28 cellular contexts compared by ENCODE assay signal in the genomic region with DNA sequence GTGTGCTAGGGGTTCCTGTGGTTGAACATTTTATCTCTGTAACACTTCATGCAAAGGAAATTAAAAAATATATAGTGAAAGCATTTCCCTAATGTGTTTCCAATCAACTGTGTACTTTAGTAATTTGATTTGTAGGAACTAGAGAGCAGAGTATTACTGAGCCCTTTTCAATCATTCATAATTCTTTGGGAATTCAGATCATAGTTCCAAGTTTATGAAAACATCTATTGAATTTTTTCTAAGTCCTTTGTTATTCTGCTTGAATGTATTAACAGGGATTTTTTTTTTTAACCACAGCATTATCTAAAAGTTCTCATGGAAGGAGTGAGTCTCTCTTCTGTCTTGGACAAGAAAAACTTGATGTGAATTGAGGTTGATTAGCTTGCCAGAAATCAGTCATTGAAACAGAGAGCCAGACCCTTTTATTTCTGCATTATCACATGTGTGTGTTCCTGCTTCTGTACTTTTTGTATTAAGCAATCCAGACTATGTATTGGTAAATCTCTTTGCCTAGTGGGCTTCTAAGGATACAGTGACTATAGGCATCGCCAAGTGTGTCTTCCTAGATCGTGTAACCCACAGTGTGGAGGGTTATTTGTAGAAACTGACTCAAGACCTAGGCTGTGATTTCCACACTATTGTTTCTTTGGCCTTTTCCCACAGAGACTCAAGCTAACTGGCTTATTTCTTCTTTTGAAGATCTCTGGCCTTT. TPM values are rescaled to one million over a fixed set of nuclear protein-coding genes. Genes with fewer than 3 reads are reported as not detected.
DNase-seq lines count a peak whose midpoint lies in the region; ATAC-seq and TF ChIP-seq lines count a peak whose summit lies in the region.
"Had no signal": no experiment of that assay in that cellular context is flagged by ENCODE, and none has a peak within 500 bp of the region (broad histone marks: within the 10 kb centered on the region; RNA-seq: fewer than 3 reads in every experiment).

No MANE protein-coding gene starts in this region.

- TF ChIP-seq CTCF in left ventricle myocardium inferior (IDR thresholded peaks at IDR 0.05; ENCODE audit: borderline replicate concordance): no peak
- no peak for TF ChIP-seq CTCF in left lung (IDR thresholded peaks at IDR 0.05)

- H3K36me3 ChIP-seq in left ventricle myocardium inferior: no peaks in the 10 kb centered on the region
- H3K36me3 ChIP-seq in endocrine pancreas (ENCODE audit: control insufficient read depth, insufficient read depth, low read length): no peaks in the 10 kb centered on the region
- H3K36me3 ChIP-seq in left lung: no peaks in the 10 kb centered on the region
- no peaks in the 10 kb centered on the region for H3K36me3 ChIP-seq in skeletal muscle satellite cell (ENCODE audit: insufficient read depth, low read length)
- H3K36me3 ChIP-seq: upper lobe of right lung, WERI-Rb-1 had no signal

- H3K4me3 Mint-ChIP-seq in T-helper 2 cell treated with Interferon-gamma antibody and Interleukin-4, amounts not matched to agents 5 μg/mL and 100 μg/mL, for 36 hours: no peak overlapping the region
- H3K4me3 Mint-ChIP-seq: activated T-helper 17 cell treated with anti-CD3 and anti-CD28 coated beads, Interleukin-2, amount 50 U/mL, for 72 hours; B cell; endodermal cell; T-helper 1 cell treated with Interleukin-12 subunit alpha and Interleukin-12 subunit beta and Interleukin-4 antibody, amounts not matched to agents 30 μg/mL and 1 μg/mL, for 36 hours had no signal

- no peaks in the 10 kb centered on the region for H3K36me3 Mint-ChIP-seq in T-helper 2 cell treated with Interferon-gamma antibody and Interleukin-4, amounts not matched to agents 5 μg/mL and 100 μg/mL, for 36 hours (ENCODE audit: low read depth)
- H3K36me3 Mint-ChIP-seq: activated naive CD4-positive, alpha-beta T cell treated with anti-CD3 and anti-CD28 coated beads, Interleukin-2, amount 50 U/mL, for 72 hours had no signal

- ATAC-seq in Right ventricle myocardium superior (ENCODE audit: poor library complexity) (peak; percentile 49), left lung (peak; percentile 43)
- ATAC-seq: activated naive CD4-positive, alpha-beta T cell treated with anti-CD3 and anti-CD28 coated beads, Interleukin-2, amount 50 U/mL, for 72 hours; activated T-helper 17 cell treated with anti-CD3 and anti-CD28 coated beads, Interleukin-2, amount 50 U/mL, for 72 hours; foreskin keratinocyte; GM12878; HCT116; upper lobe of right lung had no signal

- H3K4me3 ChIP-seq in left ventricle myocardium inferior (no peak overlapping the region), endocrine pancreas (ENCODE audit: control insufficient read depth, insufficient read depth, low read length) (peak overlapping the region; percentile 54), left lung (no peak overlapping the region), skeletal muscle satellite cell (ENCODE audit: low read length) (no peak overlapping the region)
- H3K4me3 ChIP-seq: GM12878, hepatocyte, PC-9, upper lobe of right lung had no signal

- H3K27me3 ChIP-seq in left ventricle myocardium inferior (ENCODE audit: low read depth) (no peaks in the 10 kb centered on the region), endocrine pancreas (ENCODE audit: control insufficient read depth, insufficient read depth, low read length) (no peaks in the 10 kb centered on the region), left lung (no peaks in the 10 kb centered on the region), skeletal muscle satellite cell (ENCODE audit: control insufficient read depth, insufficient read depth, low read length) (no peaks in the 10 kb centered on the region)
- H3K27me3 ChIP-seq: foreskin keratinocyte, hepatocyte, upper lobe of right lung had no signal

- intact Hi-C loops in Right ventricle myocardium superior (cut with DNase I): no loop called here
- intact Hi-C loops in left ventricle myocardium inferior (cut with micrococcal nuclease): no loop called here
- intact Hi-C loops in left lung (cut with DNase I): no loop called here

- H3K9me3 ChIP-seq in left ventricle myocardium inferior (replicated peaks): no peaks in the 10 kb centered on the region
- no peaks in the 10 kb centered on the region for H3K9me3 ChIP-seq in endocrine pancreas (ENCODE audit: control insufficient read depth, low read length)
- no peaks in the 10 kb centered on the region for H3K9me3 ChIP-seq in left lung
- H3K9me3 ChIP-seq in skeletal muscle satellite cell (replicated peaks; ENCODE audit: low read length): no peaks in the 10 kb centered on the region
- H3K9me3 ChIP-seq: upper lobe of right lung had no signal

- no peaks in the 10 kb centered on the region for H3K27me3 Mint-ChIP-seq in T-helper 2 cell treated with Interferon-gamma antibody and Interleukin-4, amounts not matched to agents 5 μg/mL and 100 μg/mL, for 36 hours (ENCODE audit: low read depth)
- H3K27me3 Mint-ChIP-seq: activated T-helper 17 cell treated with anti-CD3 and anti-CD28 coated beads, Interleukin-2, amount 50 U/mL, for 72 hours had no signal

- H3K4me1 ChIP-seq in left ventricle myocardium inferior: no peaks in the 10 kb centered on the region
- H3K4me1 ChIP-seq in endocrine pancreas (ENCODE audit: control insufficient read depth, insufficient read depth, low read length): no peaks in the 10 kb centered on the region
- no peaks in the 10 kb centered on the region for H3K4me1 ChIP-seq in left lung
- H3K4me1 ChIP-seq in skeletal muscle satellite cell (ENCODE audit: control insufficient read depth, insufficient read depth, low read length): peaks cover 5% of the 10 kb centered on the region
- H3K4me1 ChIP-seq: foreskin keratinocyte, upper lobe of right lung had no signal

- H3K9me3 Mint-ChIP-seq in T-helper 2 cell treated with Interferon-gamma antibody and Interleukin-4, amounts not matched to agents 5 μg/mL and 100 μg/mL, for 36 hours: no peaks in the 10 kb centered on the region
- H3K9me3 Mint-ChIP-seq: activated naive CD4-positive, alpha-beta T cell treated with anti-CD3 and anti-CD28 coated beads, Interleukin-2, amount 50 U/mL, for 72 hours; activated T-helper 17 cell treated with anti-CD3 and anti-CD28 coated beads, Interleukin-2, amount 50 U/mL, for 72 hours; endodermal cell; T-helper 1 cell treated with Interleukin-12 subunit alpha and Interleukin-12 subunit beta and Interleukin-4 antibody, amounts not matched to agents 30 μg/mL and 1 μg/mL, for 36 hours had no signal

- H3K4me1 Mint-ChIP-seq in T-helper 2 cell treated with Interferon-gamma antibody and Interleukin-4, amounts not matched to agents 5 μg/mL and 100 μg/mL, for 36 hours (ENCODE audit: low read depth): no peaks in the 10 kb centered on the region
- H3K4me1 Mint-ChIP-seq: activated T-helper 17 cell treated with anti-CD3 and anti-CD28 coated beads, Interleukin-2, amount 50 U/mL, for 72 hours; B cell had no signal

- H3K9ac ChIP-seq in endocrine pancreas (ENCODE audit: control insufficient read depth, insufficient read depth, low read length) (no peak overlapping the region), skeletal muscle satellite cell (ENCODE audit: low read depth, low read length) (peak overlapping the region; percentile 21)

- H3K27ac ChIP-seq in left ventricle myocardium inferior (replicated peaks) (no peak overlapping the region), left lung (no peak overlapping the region)
- H3K27ac ChIP-seq: foreskin keratinocyte, hepatocyte, PC-9, upper lobe of right lung, WERI-Rb-1 had no signal

- H3K27ac Mint-ChIP-seq in T-helper 2 cell treated with Interferon-gamma antibody and Interleukin-4, amounts not matched to agents 5 μg/mL and 100 μg/mL, for 36 hours: no peak overlapping the region
- H3K27ac Mint-ChIP-seq: activated naive CD4-positive, alpha-beta T cell treated with anti-CD3 and anti-CD28 coated beads, Interleukin-2, amount 50 U/mL, for 72 hours; activated T-helper 17 cell treated with anti-CD3 and anti-CD28 coated beads, Interleukin-2, amount 50 U/mL, for 72 hours; B cell; endodermal cell; T-helper 1 cell treated with Interleukin-12 subunit alpha and Interleukin-12 subunit beta and Interleukin-4 antibody, amounts not matched to agents 30 μg/mL and 1 μg/mL, for 36 hours had no signal

- no peak for DNase-seq in Right ventricle myocardium superior
- DNase-seq in left ventricle myocardium inferior: no peak
- no peak for DNase-seq in left lung
- DNase-seq in OCI-M2 (lab: John Stamatoyannopoulos, UW; ENCODE audit: unreplicated experiment): no peak
- DNase-seq in T-helper 2 cell treated with Interferon-gamma antibody and Interleukin-4, amounts not matched to agents 5 μg/mL and 100 μg/mL, for 36 hours (ENCODE audit: low spot score): no peak
- no peak for DNase-seq in GM19238 (ENCODE audit: insufficient read length, low spot score)
- DNase-seq: 8988T; activated CD4-positive, alpha-beta T cell treated with anti-CD3 and anti-CD28 coated beads, Interleukin-2, amount 50 U/mL, for 1 hour; DMS79; endodermal cell; foreskin keratinocyte; NCI-H1092; NCI-H2029; NCI-H345; occipital lobe; stimulated activated CD8-positive, alpha-beta memory T cell treated with anti-CD3 and anti-CD28 coated beads, Interleukin-4, amount 100 ng/mL, for 48 hours; upper lobe of right lung; WERI-Rb-1 had no signal

- peak overlapping the region; percentile 31 for H3K4me2 ChIP-seq in skeletal muscle satellite cell (ENCODE audit: low read length)
- H3K4me2 ChIP-seq: hepatocyte, PC-9 had no signal

RNA-seq across cellular contexts. Expression of a gene that starts 59.9 kb away (rescaled TPM):
- total RNA-seq in Right ventricle myocardium superior: 2.3 TPM
- 2.9 TPM for total RNA-seq in left ventricle myocardium inferior
- 1 to 10 TPM; 7.4 to 7.7 TPM for total RNA-seq in left lung
- total RNA-seq in skeletal muscle satellite cell (2012; rRNA removed): 3.7 and 4.8 TPM in 2 replicates
- total RNA-seq: activated naive CD4-positive, alpha-beta T cell treated with anti-CD3 and anti-CD28 coated beads, Interleukin-2, amount 50 U/mL, for 72 hours; B cell; GM12878 had no signal
